In the genomic region with DNA sequence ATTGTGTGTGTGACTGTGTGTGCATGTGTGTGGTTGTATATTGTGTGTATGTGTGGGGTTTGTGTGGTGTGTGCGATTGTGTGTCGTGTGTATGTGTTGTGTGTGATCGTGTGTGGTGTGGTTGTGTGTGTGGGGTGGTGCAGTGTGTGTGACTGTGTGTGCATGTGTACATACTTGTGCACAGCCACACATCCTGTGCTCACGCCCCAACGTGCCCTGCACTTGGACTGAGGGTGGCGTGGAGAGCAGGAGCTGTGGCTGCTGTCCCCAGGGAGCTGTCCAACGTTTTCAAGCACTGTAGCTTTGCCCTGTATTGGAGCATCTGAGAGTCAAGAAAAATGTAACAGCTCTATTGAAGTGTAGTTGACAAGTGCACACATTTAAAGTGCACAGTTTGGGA, we compare ENCODE assay signal across 12 cellular contexts.
A peak's percentile ranks its signal among the peaks of the same experiment; 100 is the strongest.
DNase-seq lines count a peak whose midpoint lies in the region; ATAC-seq and TF ChIP-seq lines count a peak whose summit lies in the region.
"Had no signal": no experiment of that assay in that cellular context is flagged by ENCODE, and none has a peak within 500 bp of the region (broad histone marks: within the 10 kb centered on the region; RNA-seq: fewer than 3 reads in every experiment).

No MANE protein-coding gene starts in this region.

- H3K27ac Mint-ChIP-seq in MCF 10A (ENCODE audit: low read depth, unreplicated experiment), result no peak overlapping the region
- no peak overlapping the region for H3K27ac Mint-ChIP-seq in T-helper 17 cell

- H3K4me3 Mint-ChIP-seq in MCF 10A (ENCODE audit: unreplicated experiment), result no peak overlapping the region
- no peak overlapping the region for H3K4me3 Mint-ChIP-seq in T-helper 17 cell

- POLR2A ChIA-PET in MCF 10A (lab: Yijun Ruan, JAX), result no interaction called here

- H3K27me3 Mint-ChIP-seq in MCF 10A (ENCODE audit: insufficient read depth, unreplicated experiment), result peaks cover 32% of the 10 kb centered on the region
- peaks cover 6% of the 10 kb centered on the region for H3K27me3 Mint-ChIP-seq in T-helper 17 cell

- peak; percentile 58 for ATAC-seq in T-helper 17 cell
- peak; percentile 56 for ATAC-seq in foreskin keratinocyte
- peak; percentile 32 for ATAC-seq in stimulated activated naive CD8-positive, alpha-beta T cell treated with anti-CD3 and anti-CD28 coated beads, Interleukin-15, Interleukin-2, amounts not matched to agents 100 U/mL and 50 U/mL, for 24 hours
- no peak for ATAC-seq in HG03565 (IDR thresholded peaks at IDR 0.05; ENCODE audit: unreplicated experiment)

- H3K9me3 Mint-ChIP-seq in MCF 10A (ENCODE audit: unreplicated experiment), result no peaks in the 10 kb centered on the region

- H3K9me3 ChIP-seq in breast epithelium, result no peaks in the 10 kb centered on the region
- no peaks in the 10 kb centered on the region for H3K9me3 ChIP-seq in T-helper 17 cell (ENCODE audit: control insufficient read depth, low read length, poor library complexity, severe bottlenecking)
- H3K9me3 ChIP-seq: ascending aorta, neutrophil had no signal

- TF ChIP-seq CTCF in MCF 10A (IDR thresholded peaks at IDR 0.05; ENCODE audit: unreplicated experiment) (no peak), breast epithelium (IDR thresholded peaks at IDR 0.05) (no peak), foreskin keratinocyte (conservative IDR thresholded peaks at IDR 0.05) (no peak)

- H3K4me1 ChIP-seq in breast epithelium (no peaks in the 10 kb centered on the region), foreskin keratinocyte (no peaks in the 10 kb centered on the region)
- H3K4me1 ChIP-seq: ascending aorta had no signal

- TF ChIP-seq POLR2A in breast epithelium (IDR thresholded peaks at IDR 0.05) (no peak), erythroblast (IDR thresholded peaks at IDR 0.05; ENCODE audit: low read length) (no peak)

- CTCF ChIA-PET in MCF 10A (lab: Yijun Ruan, JAX), result interaction anchor here (0.5 kb wide), 1 partner anchor 11 kb away, joined by 3 read pairs; no protein-coding TSS in a partner anchor

- no peaks in the 10 kb centered on the region for H3K36me3 Mint-ChIP-seq in MCF 10A (ENCODE audit: insufficient read depth, unreplicated experiment)
- no peaks in the 10 kb centered on the region for H3K36me3 Mint-ChIP-seq in T-helper 17 cell (ENCODE audit: low read depth)

- intact Hi-C loops in MCF 10A (cut with micrococcal nuclease), result no loop called here
- intact Hi-C loops in breast epithelium (cut with DNase I; ENCODE audit: low total_unique reads), result no loop called here

- H3K27me3 ChIP-seq in breast epithelium (peaks cover 0 to 6% of the 10 kb centered on the region in 2 donors), foreskin keratinocyte (no peaks in the 10 kb centered on the region)
- H3K27me3 ChIP-seq: ascending aorta, neutrophil had no signal

- no peak overlapping the region for H3K4me3 ChIP-seq in breast epithelium
- H3K4me3 ChIP-seq: ascending aorta had no signal

- BruUV-seq in MCF 10A (replicated peaks; lab: Mats Ljungman, UMichigan), result no TSS peak

- H3K27ac ChIP-seq in breast epithelium, result no peak overlapping the region
- no peak overlapping the region for H3K27ac ChIP-seq in foreskin keratinocyte
- H3K27ac ChIP-seq: ascending aorta, neutrophil had no signal

- DNase-seq in MCF 10A (ENCODE audit: unreplicated experiment) (peak; percentile 23), breast epithelium (ENCODE audit: low spot score in 2 of 2) (no peak), T-helper 17 cell (no peak), foreskin keratinocyte (no peak), erythroblast (lab: John Stamatoyannopoulos, UW) (no peak), OCI-M2 (lab: John Stamatoyannopoulos, UW; ENCODE audit: unreplicated experiment) (no peak)
- DNase-seq in stimulated activated naive CD8-positive, alpha-beta T cell treated with anti-CD3 and anti-CD28 coated beads, Interleukin-15, Interleukin-2, amounts not matched to agents 100 U/mL and 50 U/mL, for 24 hours, result no peak
- DNase-seq: activated CD4-positive, alpha-beta T cell treated with anti-CD3 and anti-CD28 coated beads, Interleukin-2, amount 50 U/mL, for 1 hour; SIG-M5 had no signal

- no peaks in the 10 kb centered on the region for H3K36me3 ChIP-seq in breast epithelium
- H3K36me3 ChIP-seq: ascending aorta, neutrophil had no signal

- no peaks in the 10 kb centered on the region for H3K4me1 Mint-ChIP-seq in MCF 10A (ENCODE audit: insufficient read depth, unreplicated experiment)
- H3K4me1 Mint-ChIP-seq in T-helper 17 cell, result peaks cover 6% of the 10 kb centered on the region
